ENCODE assay signal across 1 cellular context in the genomic region with DNA sequence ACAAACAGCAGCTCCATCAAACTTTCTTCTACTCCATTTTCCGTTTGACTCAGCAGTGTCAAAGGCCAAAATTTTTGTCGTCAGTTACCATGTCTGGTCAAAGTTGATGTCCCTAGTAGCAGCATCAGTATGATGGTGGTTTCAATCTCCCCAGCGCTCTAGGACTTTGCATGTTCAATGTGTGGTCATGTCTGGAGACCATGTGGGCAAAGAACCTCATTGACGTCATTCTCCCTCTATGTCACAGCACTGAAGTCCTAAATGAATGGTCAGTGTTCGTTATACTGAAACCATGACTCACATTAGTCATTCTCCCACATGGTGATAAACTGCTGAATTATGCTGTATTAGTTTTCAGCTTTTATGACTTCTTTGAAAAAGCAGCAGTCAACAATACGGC.
TF ChIP-seq lines count a peak whose summit lies in the region.

No MANE protein-coding gene starts in this region.

TF ChIP-seq in SK-N-SH, 30 proteins besides CTCF, POLR2A, EP300 and RAD21 (continued from another document):
- 0 out of 2 replicates have a peak, but pooled peaks have one; percentile 48 for TF ChIP-seq ZBTB33 (IDR thresholded peaks at IDR 0.05; ENCODE audit: borderline replicate concordance, low read depth)
- 0 out of 2 replicates have a peak, but pooled peaks have one; percentile 26 for TF ChIP-seq RXRA (IDR thresholded peaks at IDR 0.05; ENCODE audit: borderline replicate concordance, low read depth)
- no peak for TF ChIP-seq CHD2 (IDR thresholded peaks at IDR 0.05; ENCODE audit: low read length, partially characterized antibody)
- TF ChIP-seq, protein P1, sequence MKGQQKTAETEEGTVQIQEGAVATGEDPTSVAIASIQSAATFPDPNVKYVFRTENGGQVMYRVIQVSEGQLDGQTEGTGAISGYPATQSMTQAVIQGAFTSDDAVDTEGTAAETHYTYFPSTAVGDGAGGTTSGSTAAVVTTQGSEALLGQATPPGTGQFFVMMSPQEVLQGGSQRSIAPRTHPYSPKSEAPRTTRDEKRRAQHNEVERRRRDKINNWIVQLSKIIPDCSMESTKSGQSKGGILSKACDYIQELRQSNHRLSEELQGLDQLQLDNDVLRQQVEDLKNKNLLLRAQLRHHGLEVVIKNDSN (IDR thresholded peaks at IDR 0.05; ENCODE audit: borderline replicate concordance, low read depth), result peak; percentile 49; the same call in 1 of the 2 replicates
- TF ChIP-seq, protein P2, sequence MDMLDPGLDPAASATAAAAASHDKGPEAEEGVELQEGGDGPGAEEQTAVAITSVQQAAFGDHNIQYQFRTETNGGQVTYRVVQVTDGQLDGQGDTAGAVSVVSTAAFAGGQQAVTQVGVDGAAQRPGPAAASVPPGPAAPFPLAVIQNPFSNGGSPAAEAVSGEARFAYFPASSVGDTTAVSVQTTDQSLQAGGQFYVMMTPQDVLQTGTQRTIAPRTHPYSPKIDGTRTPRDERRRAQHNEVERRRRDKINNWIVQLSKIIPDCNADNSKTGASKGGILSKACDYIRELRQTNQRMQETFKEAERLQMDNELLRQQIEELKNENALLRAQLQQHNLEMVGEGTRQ (IDR thresholded peaks at IDR 0.05; ENCODE audit: borderline replicate concordance, low read depth, low read length), result no peak
- no peak for TF ChIP-seq MXI1 (IDR thresholded peaks at IDR 0.05; ENCODE audit: low read depth, low read length)
- no peak for TF ChIP-seq FOXJ3 (CRISPR knock-in tag; IDR thresholded peaks at IDR 0.05)
- no peak for TF ChIP-seq YY1 (IDR thresholded peaks at IDR 0.05; ENCODE audit: low read depth)
- peak; percentile 86 for TF ChIP-seq JUND (IDR thresholded peaks at IDR 0.05)
- TF ChIP-seq ELF1 (IDR thresholded peaks at IDR 0.05), result no peak
- no peak; the same call in 1 of the 2 replicates for TF ChIP-seq NFIC (IDR thresholded peaks at IDR 0.05; ENCODE audit: borderline replicate concordance)
- no peak for TF ChIP-seq GABPA (IDR thresholded peaks at IDR 0.05; ENCODE audit: low read depth)
- no peak for TF ChIP-seq SIN3A (IDR thresholded peaks at IDR 0.05; ENCODE audit: borderline replicate concordance, low read depth, low read length)
TF ChIP-seq in SK-N-SH: peak in this region for 9.
